In the genomic region with DNA sequence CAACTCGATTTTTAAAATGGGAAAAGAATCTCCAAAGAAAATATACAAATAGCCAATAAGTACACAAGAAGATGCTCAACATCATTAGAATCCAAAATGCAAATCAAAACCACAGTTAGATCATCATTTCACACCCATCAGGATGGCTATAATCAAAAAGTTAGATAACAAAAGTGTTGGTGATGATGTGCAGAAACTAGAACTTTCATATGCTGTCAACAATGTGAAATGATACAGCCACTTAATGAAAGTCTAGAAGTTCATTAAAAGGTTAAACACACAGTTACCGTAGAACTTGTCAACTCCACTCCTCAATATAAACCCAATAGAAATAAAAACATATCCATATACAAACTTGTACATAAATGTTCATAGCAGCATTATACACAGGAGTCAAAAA, we compare ENCODE assay signal across 24 cellular contexts.
"Had no signal": no experiment of that assay in that cellular context is flagged by ENCODE, and none has a peak within 500 bp of the region (broad histone marks: within the 10 kb centered on the region; RNA-seq: fewer than 3 reads in every experiment).

No MANE protein-coding gene starts in this region.

- H3K4me1 Mint-ChIP-seq: nephron progenitor cell; stimulated activated memory B cell treated with anti-CD40 and anti-IgM and Interleukin-4, amounts not matched to agents 10 μg/mL and 1 μg/mL and 100 μg/mL, for 72 hours had no signal

- H3K27me3 Mint-ChIP-seq: naive thymus-derived CD8-positive, alpha-beta T cell; stimulated activated memory B cell treated with anti-CD40 and anti-IgM and Interleukin-4, amounts not matched to agents 10 μg/mL and 1 μg/mL and 100 μg/mL, for 72 hours; stimulated activated naive CD8-positive, alpha-beta T cell treated with anti-CD3 and anti-CD28 coated beads, Interleukin-15, Interleukin-2, amounts not matched to agents 100 ng/mL and 50 ng/mL, for 24 hours had no signal

- H3K27ac Mint-ChIP-seq: naive thymus-derived CD8-positive, alpha-beta T cell; nephron progenitor cell; stimulated activated memory B cell treated with anti-CD40 and anti-IgM and Interleukin-4, amounts not matched to agents 10 μg/mL and 1 μg/mL and 100 μg/mL, for 72 hours had no signal

- H3K36me3 ChIP-seq: ovary, thoracic aorta, uterus had no signal

- H3K9me3 ChIP-seq: gastrocnemius medialis, lower lobe of right lung, ovary, psoas muscle, sigmoid colon, spleen, thoracic aorta, tibial nerve, upper lobe of left lung, uterus had no signal

- H3K4me3 ChIP-seq: dorsolateral prefrontal cortex, gastrocnemius medialis, lower lobe of right lung, ovary, psoas muscle, sigmoid colon, spleen, thoracic aorta, tibial nerve, upper lobe of left lung, uterus had no signal

- H3K4me1 ChIP-seq: lower lobe of right lung, psoas muscle, uterus had no signal

- H3K27ac ChIP-seq: epithelial cell of prostate, gastrocnemius medialis, lower lobe of right lung, ovary, psoas muscle, sigmoid colon, spleen, thoracic aorta, tibial nerve, upper lobe of left lung, uterus had no signal

- H3K9me3 Mint-ChIP-seq: naive thymus-derived CD8-positive, alpha-beta T cell; nephron progenitor cell; stimulated activated memory B cell treated with anti-CD40 and anti-IgM and Interleukin-4, amounts not matched to agents 10 μg/mL and 1 μg/mL and 100 μg/mL, for 72 hours; stimulated activated naive CD8-positive, alpha-beta T cell treated with anti-CD3 and anti-CD28 coated beads, Interleukin-15, Interleukin-2, amounts not matched to agents 100 ng/mL and 50 ng/mL, for 24 hours had no signal

- H3K4me3 Mint-ChIP-seq: naive thymus-derived CD8-positive, alpha-beta T cell; nephron progenitor cell; stimulated activated memory B cell treated with anti-CD40 and anti-IgM and Interleukin-4, amounts not matched to agents 10 μg/mL and 1 μg/mL and 100 μg/mL, for 72 hours; stimulated activated naive CD8-positive, alpha-beta T cell treated with anti-CD3 and anti-CD28 coated beads, Interleukin-15, Interleukin-2, amounts not matched to agents 100 ng/mL and 50 ng/mL, for 24 hours had no signal

- ATAC-seq: esophagus mucosa; gastrocnemius medialis; left ventricle myocardium superior; lower lobe of right lung; naive thymus-derived CD8-positive, alpha-beta T cell; psoas muscle; right cardiac atrium; stimulated activated memory B cell treated with anti-CD40 and anti-IgM and Interleukin-4, amounts not matched to agents 10 μg/mL and 1 μg/mL and 100 μg/mL, for 72 hours had no signal

- H3K27me3 ChIP-seq: dorsolateral prefrontal cortex, gastrocnemius medialis, ovary, sigmoid colon, spleen, tibial nerve, upper lobe of left lung, uterus had no signal

- DNase-seq: dorsolateral prefrontal cortex; effector CD4-positive, alpha-beta T cell; gastrocnemius medialis; head of caudate nucleus; left ventricle myocardium superior; lower lobe of right lung; naive thymus-derived CD8-positive, alpha-beta T cell; nephron progenitor cell; nucleus accumbens; ovary; posterior cingulate gyrus; psoas muscle; right cardiac atrium; sigmoid colon; spleen; stimulated activated CD4-positive, alpha-beta T cell treated with anti-CD3 and anti-CD28 coated beads, Interleukin-4, amount 100 ng/mL, for 4 hours; upper lobe of left lung; uterus had no signal
